ENCODE assay signal across 1 cellular context in the genomic region with DNA sequence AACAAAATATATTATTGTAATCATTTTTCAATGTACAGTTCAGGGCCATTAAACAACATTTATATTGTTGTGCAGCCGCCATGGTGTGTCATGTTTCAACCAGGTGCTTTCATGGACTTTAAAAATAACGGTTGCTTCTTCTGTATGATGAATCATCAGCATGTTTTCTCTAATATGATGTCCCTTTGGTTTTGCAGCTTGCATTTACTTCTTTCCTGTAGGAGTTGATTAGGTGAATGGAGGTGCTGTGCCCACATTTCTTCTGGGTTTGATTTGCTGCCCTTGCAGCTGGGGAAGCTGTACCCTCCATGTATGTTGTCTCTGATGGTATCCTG.
TF ChIP-seq lines count a peak whose summit lies in the region.

No MANE protein-coding gene starts in this region.

TF ChIP-seq in IMR-90, 13 proteins besides CTCF, POLR2A, EP300 and RAD21:
- TF ChIP-seq, protein P1, sequence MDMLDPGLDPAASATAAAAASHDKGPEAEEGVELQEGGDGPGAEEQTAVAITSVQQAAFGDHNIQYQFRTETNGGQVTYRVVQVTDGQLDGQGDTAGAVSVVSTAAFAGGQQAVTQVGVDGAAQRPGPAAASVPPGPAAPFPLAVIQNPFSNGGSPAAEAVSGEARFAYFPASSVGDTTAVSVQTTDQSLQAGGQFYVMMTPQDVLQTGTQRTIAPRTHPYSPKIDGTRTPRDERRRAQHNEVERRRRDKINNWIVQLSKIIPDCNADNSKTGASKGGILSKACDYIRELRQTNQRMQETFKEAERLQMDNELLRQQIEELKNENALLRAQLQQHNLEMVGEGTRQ (IDR thresholded peaks at IDR 0.05; ENCODE audit: low read depth, low read length), result no peak
- TF ChIP-seq SMC3 (IDR thresholded peaks at IDR 0.05; ENCODE audit: low read depth, low read length) (no peak), FOS (IDR thresholded peaks at IDR 0.05; ENCODE audit: low read depth, low read length) (no peak), CHD1 (IDR thresholded peaks at IDR 0.05; ENCODE audit: low read depth, low read length) (no peak), MAZ (IDR thresholded peaks at IDR 0.05; ENCODE audit: borderline replicate concordance, low read depth, low read length) (no peak), MXI1 (IDR thresholded peaks at IDR 0.05; ENCODE audit: borderline replicate concordance, low read depth, low read length) (no peak), CEBPB (IDR thresholded peaks at IDR 0.05; ENCODE audit: low read depth, low read length) (no peak), BHLHE40 (IDR thresholded peaks at IDR 0.05; ENCODE audit: low read depth, low read length) (no peak)
- TF ChIP-seq, protein P2, sequence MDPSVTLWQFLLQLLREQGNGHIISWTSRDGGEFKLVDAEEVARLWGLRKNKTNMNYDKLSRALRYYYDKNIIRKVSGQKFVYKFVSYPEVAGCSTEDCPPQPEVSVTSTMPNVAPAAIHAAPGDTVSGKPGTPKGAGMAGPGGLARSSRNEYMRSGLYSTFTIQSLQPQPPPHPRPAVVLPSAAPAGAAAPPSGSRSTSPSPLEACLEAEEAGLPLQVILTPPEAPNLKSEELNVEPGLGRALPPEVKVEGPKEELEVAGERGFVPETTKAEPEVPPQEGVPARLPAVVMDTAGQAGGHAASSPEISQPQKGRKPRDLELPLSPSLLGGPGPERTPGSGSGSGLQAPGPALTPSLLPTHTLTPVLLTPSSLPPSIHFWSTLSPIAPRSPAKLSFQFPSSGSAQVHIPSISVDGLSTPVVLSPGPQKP (IDR thresholded peaks at IDR 0.05; ENCODE audit: borderline replicate concordance, low read depth, low read length), result no peak
